Comparison of ENCODE assay signal across 8 cellular contexts in the genomic region with DNA sequence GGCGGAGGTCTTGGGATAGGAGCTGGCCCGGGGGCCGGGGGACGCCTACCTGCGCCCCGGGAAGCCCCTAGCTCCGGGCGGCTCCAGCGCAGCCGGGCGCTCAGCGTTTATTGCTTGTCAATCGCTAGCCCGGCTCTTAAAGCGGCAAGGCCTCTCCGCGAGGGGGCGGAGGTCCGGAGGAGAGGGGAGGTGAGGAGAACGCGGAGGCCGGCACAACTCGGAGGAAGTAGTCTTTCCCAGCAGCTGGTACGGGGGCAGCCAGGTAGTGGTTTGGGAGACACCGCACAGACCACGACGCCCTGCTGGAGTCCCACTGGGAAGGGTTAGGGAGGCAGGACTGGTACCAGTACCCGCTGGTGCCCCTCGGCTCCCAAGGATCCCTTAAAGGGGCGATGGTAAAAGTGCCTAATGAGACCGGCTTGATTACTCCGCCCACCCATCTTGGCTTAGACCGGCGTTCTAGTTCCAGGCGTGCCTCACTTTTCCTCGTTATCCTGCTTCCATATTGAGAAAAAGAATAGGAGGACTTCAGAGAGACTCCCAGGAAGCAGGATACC. TPM values are rescaled to one million over a fixed set of nuclear protein-coding genes. Genes with fewer than 3 reads are reported as not detected.
A peak's percentile ranks its signal among the peaks of the same experiment; 100 is the strongest.
DNase-seq lines count a peak whose midpoint lies in the region; ATAC-seq, FAIRE-seq and TF ChIP-seq lines count a peak whose summit lies in the region.

A gene with protein sequence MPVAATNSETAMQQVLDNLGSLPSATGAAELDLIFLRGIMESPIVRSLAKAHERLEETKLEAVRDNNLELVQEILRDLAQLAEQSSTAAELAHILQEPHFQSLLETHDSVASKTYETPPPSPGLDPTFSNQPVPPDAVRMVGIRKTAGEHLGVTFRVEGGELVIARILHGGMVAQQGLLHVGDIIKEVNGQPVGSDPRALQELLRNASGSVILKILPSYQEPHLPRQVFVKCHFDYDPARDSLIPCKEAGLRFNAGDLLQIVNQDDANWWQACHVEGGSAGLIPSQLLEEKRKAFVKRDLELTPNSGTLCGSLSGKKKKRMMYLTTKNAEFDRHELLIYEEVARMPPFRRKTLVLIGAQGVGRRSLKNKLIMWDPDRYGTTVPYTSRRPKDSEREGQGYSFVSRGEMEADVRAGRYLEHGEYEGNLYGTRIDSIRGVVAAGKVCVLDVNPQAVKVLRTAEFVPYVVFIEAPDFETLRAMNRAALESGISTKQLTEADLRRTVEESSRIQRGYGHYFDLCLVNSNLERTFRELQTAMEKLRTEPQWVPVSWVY (minus strand): TSS at position 112 of the 557 bp plus-strand sequence. CDS start 3,076 bp downstream, outside the sequence.

- POLR2A ChIA-PET in CD8-positive, alpha-beta memory T cell (lab: Charles Lee): no interaction called here
- POLR2A ChIA-PET in K562 (lab: Yijun Ruan, JAX): interaction anchor here (0.6 to 1.0 kb wide), 3 partner anchors 16 to 117 kb away, joined by 3 to 4 read pairs (median 3); no protein-coding TSS in a partner anchor

- peaks cover 14% of the 10 kb centered on the region for H3K27me3 ChIP-seq in CD8-positive, alpha-beta memory T cell (ENCODE audit: insufficient read depth, low read length, poor library complexity, severe bottlenecking)
- H3K27me3 ChIP-seq in K562 (ENCODE audit: control insufficient read depth in 2 of 2, insufficient read depth in 2 of 2, low read length in 2 of 2) (peaks cover 27 to 56% of the 10 kb centered on the region in 2 experiments), hepatocyte (peaks cover 46% of the 10 kb centered on the region), rectal smooth muscle tissue (ENCODE audit: control insufficient read depth, insufficient read depth, low read length) (peaks cover 8% of the 10 kb centered on the region)

- TF ChIP-seq POLR2A in K562 (conservative IDR thresholded peaks at IDR 0.05): no peak

- H3K27ac ChIP-seq in CD8-positive, alpha-beta memory T cell (ENCODE audit: low read depth, low read length): peak within 1 kb of the TSS; percentile 16
- H3K27ac ChIP-seq in K562 (ENCODE audit: extremely low read depth, low read depth, low read length) (no peak within 1 kb of the TSS), hepatocyte (peak within 1 kb of the TSS; percentile 92), rectal smooth muscle tissue (ENCODE audit: low read depth, low read length) (peak within 1 kb of the TSS; percentile 97)

- H3K27me3 Mint-ChIP-seq in CD8-positive, alpha-beta memory T cell: peaks cover 35 to 36% of the 10 kb centered on the region in 2 donors

- no peaks in the 10 kb centered on the region for H3K9me1 ChIP-seq in K562 (ENCODE audit: control insufficient read depth, insufficient read depth, low read length)

- H3K79me2 ChIP-seq in K562 (ENCODE audit: control insufficient read depth, insufficient read depth, low read length): no peaks in the 10 kb centered on the region
- H3K79me2 ChIP-seq in hepatocyte: no peaks in the 10 kb centered on the region

- intact Hi-C loops in K562 (cut with micrococcal nuclease): no loop called here

- H3K9me2 ChIP-seq in hepatocyte (replicated peaks; ENCODE audit: insufficient read depth): no peaks in the 10 kb centered on the region

- WGBS in K562 (ENCODE audit: insufficient coverage, low coverage, missing lambda C conversion rate): under 1% methylated on average over 26 of the region's 36 CpGs
- under 1% methylated on average over 32 of the region's 36 CpGs for WGBS in hepatocyte (ENCODE audit: low lambda C conversion rate, missing lambda C conversion rate)

- peaks cover 16 to 27% (median 17%) of the 10 kb centered on the region in 3 donors for H3K4me1 Mint-ChIP-seq in CD8-positive, alpha-beta memory T cell

- H3K9ac ChIP-seq in K562 (ENCODE audit: insufficient read depth in 1 of 2, low read depth in 2 of 2, low read length in 2 of 2): peak within 1 kb of the TSS in 1 of 2 experiments; percentile 68; a peak in 2 of 4 replicates
- peak within 1 kb of the TSS; percentile 57 for H3K9ac ChIP-seq in rectal smooth muscle tissue (ENCODE audit: low read length)

- peak within 1 kb of the TSS; percentile 74 for H3K4me2 ChIP-seq in K562 (ENCODE audit: insufficient read depth, low read length)
- H3K4me2 ChIP-seq in hepatocyte: peak within 1 kb of the TSS; percentile 98

- TF ChIP-seq EP300 in K562 (IDR thresholded peaks at IDR 0.05; ENCODE audit: low read length): no peak

- in situ Hi-C loops in K562 (cut with MboI): no loop called here

- CTCF ChIA-PET in CD8-positive, alpha-beta memory T cell (lab: Charles Lee): interaction anchor here (1.3 to 3.0 kb wide), 5 partner anchors 11 to 134 kb away, joined by 3 to 11 read pairs (median 7); no protein-coding TSS in a partner anchor
- CTCF ChIA-PET in K562 (lab: Yijun Ruan, JAX; ENCODE audit: low intra/inter-chr PET ratio): interaction anchor here (0.5 to 1.5 kb wide), 2 partner anchors 76 to 89 kb away, joined by 3 to 9 read pairs; no protein-coding TSS in a partner anchor

- peak; percentile 22 to 77 (median 46) for DNase-seq in CD8-positive, alpha-beta memory T cell
- DNase-seq in LHCN-M2 (ENCODE audit: low read depth) (peak; percentile 49), T-helper 9 cell (peak; percentile 50), K562 (ENCODE audit: extremely low read depth in 1 of 4, low spot score in 3 of 4) (peak; percentile 67 to 80 (median 77)), hepatocyte (ENCODE audit: low spot score) (peak; percentile 89), GF-D8 (lab: John Stamatoyannopoulos, UW) (no peak)

- H3K36me3 ChIP-seq in CD8-positive, alpha-beta memory T cell (ENCODE audit: insufficient read depth, low read length): no peaks in the 10 kb centered on the region
- no peaks in the 10 kb centered on the region for H3K36me3 ChIP-seq in K562 (ENCODE audit: control insufficient read depth, insufficient read depth, low read length)
- no peaks in the 10 kb centered on the region for H3K36me3 ChIP-seq in hepatocyte (replicated peaks; ENCODE audit: insufficient read depth, low read depth)
- no peaks in the 10 kb centered on the region for H3K36me3 ChIP-seq in rectal smooth muscle tissue (ENCODE audit: control insufficient read depth, insufficient read depth, low read length)

- H3K4me1 ChIP-seq in CD8-positive, alpha-beta memory T cell (ENCODE audit: insufficient read depth, low read length): peaks cover 21% of the 10 kb centered on the region
- H3K4me1 ChIP-seq in K562 (replicated peaks in 1 of 2; ENCODE audit: control insufficient read depth in 2 of 2, insufficient read depth in 2 of 2, low read length in 2 of 2) (peaks cover 0 to 23% of the 10 kb centered on the region in 2 experiments; a peak in 3 of 5 replicates), hepatocyte (ENCODE audit: insufficient read depth) (peaks cover 11% of the 10 kb centered on the region), rectal smooth muscle tissue (ENCODE audit: control insufficient read depth, insufficient read depth, low read length) (peaks cover 5% of the 10 kb centered on the region)

- H2AFZ ChIP-seq in K562 (ENCODE audit: low read depth, low read length) (peak within 1 kb of the TSS; percentile 88), hepatocyte (peak within 1 kb of the TSS; percentile 81)

- FAIRE-seq in K562 (lab: Jason Lieb, UNC): no peak

- peak within 1 kb of the TSS; percentile 82 to 93 (median 89) for H3K4me3 Mint-ChIP-seq in CD8-positive, alpha-beta memory T cell

- no peaks in the 10 kb centered on the region for H3K9me3 ChIP-seq in CD8-positive, alpha-beta memory T cell (ENCODE audit: low read length)
- H3K9me3 ChIP-seq in K562 (replicated peaks; ENCODE audit: control insufficient read depth, insufficient read depth, low read depth, low read length) (no peaks in the 10 kb centered on the region), hepatocyte (ENCODE audit: low read depth) (no peaks in the 10 kb centered on the region)

- 0 out of 6 replicates have a peak, but pooled peaks of 1 of the 3 experiments have one; percentile 4 for TF ChIP-seq CTCF in K562 (IDR thresholded peaks at IDR 0.05 in 2 of 3, conservative IDR thresholded peaks at IDR 0.05 in 1 of 3; ENCODE audit: insufficient read depth in 2 of 3, low read depth in 1 of 3, low read length in 3 of 3)
- TF ChIP-seq CTCF in hepatocyte (IDR thresholded peaks at IDR 0.05; ENCODE audit: poor library complexity): no peak

- H4K20me1 ChIP-seq in K562 (replicated peaks; ENCODE audit: control insufficient read depth, insufficient read depth, low read length): peaks cover 6% of the 10 kb centered on the region; the same call in 1 of the 2 replicates
- no peaks in the 10 kb centered on the region for H4K20me1 ChIP-seq in hepatocyte (ENCODE audit: insufficient read depth, poor library complexity, severe bottlenecking)

- H3K9me3 Mint-ChIP-seq in CD8-positive, alpha-beta memory T cell: no peaks in the 10 kb centered on the region

- TF ChIP-seq RAD21 in K562 (CRISPR knock-in tag; conservative IDR thresholded peaks at IDR 0.05 in 1 of 2, IDR thresholded peaks at IDR 0.05 in 1 of 2): no peak

- peak; percentile 84 for ATAC-seq in K562
- no peak for ATAC-seq in GM19023 (IDR thresholded peaks at IDR 0.05; ENCODE audit: unreplicated experiment)

- H3K4me3 ChIP-seq in CD8-positive, alpha-beta memory T cell (ENCODE audit: low read length): peak within 1 kb of the TSS; percentile 89
- peak within 1 kb of the TSS; percentile 8; the same call in 1 of the 2 replicates for H3K4me3 ChIP-seq in K562
- peak within 1 kb of the TSS; percentile 87 for H3K4me3 ChIP-seq in hepatocyte
- peak within 1 kb of the TSS; percentile 71 for H3K4me3 ChIP-seq in rectal smooth muscle tissue (ENCODE audit: low read length)

- peak within 1 kb of the TSS; percentile 8 to 97 (median 86) for H3K27ac Mint-ChIP-seq in CD8-positive, alpha-beta memory T cell

- H3K36me3 Mint-ChIP-seq in CD8-positive, alpha-beta memory T cell: no peaks in the 10 kb centered on the region

- BruUV-seq in K562 (replicated peaks; lab: Mats Ljungman, UMichigan): no TSS peak

RNA-seq across cellular contexts. Expression of the gene that starts here (rescaled TPM):
- total RNA-seq in CD8-positive, alpha-beta memory T cell: 1 to 10 TPM in 1 of 2 experiments, under 1 TPM in 1; 0.90 to 1.1 TPM
- polyA plus RNA-seq in CD8-positive, alpha-beta memory T cell: 1.2 TPM
- total RNA-seq in LHCN-M2 (2014; rRNA removed) (3.4 and 11.3 TPM in 2 replicates), K562 (2014; rRNA removed) (0.14 and 0.41 TPM in 2 replicates), K562 (2014; rRNA removed; fragmentation: Illumina TruSeq; extraction: Trizol) (0.35 and 0.44 TPM in 2 replicates), K562 (2015; rRNA removed; fragmentation: Illumina TruSeq; extraction: Trizol) (0.26 and 0.33 TPM in 2 replicates), K562 (2021) (0.45 and 0.53 TPM in 2 replicates), hepatocyte (1.3 and 4.1 TPM in 2 replicates)
- 4.3 TPM for polyA plus RNA-seq in LHCN-M2 (2012)
- total RNA-seq in K562 (2011; cell fraction: chromatin; rRNA removed; ENCODE audit: low replicate concordance): 0.30 and 1.5 TPM in 2 replicates
- 1.2 and 1.8 TPM in 2 replicates for total RNA-seq in K562 (2011; cell fraction: nucleolus; rRNA removed)
- 0.66 and 0.99 TPM in 2 replicates for total RNA-seq in K562 (2011; cell fraction: nucleoplasm; rRNA removed)
- polyA plus RNA-seq in K562 (2011; rRNA removed) (1.0 and 1.2 TPM in 2 replicates), K562 (2014; fragmentation: Illumina TruSeq; extraction: Trizol) (0.24 and 0.28 TPM in 2 replicates), K562 (2014; fragmentation: Nextera tagmentation; extraction: Ambion mirVana) (under 1 TPM; 0.04 TPM), K562 (2014; rRNA removed) (0.12 and 0.39 TPM in 2 replicates), hepatocyte (1.1 and 1.4 TPM in 2 replicates)
- polyA plus RNA-seq in K562 (2011; cell fraction: cytosol; rRNA removed): 1.3 and 1.5 TPM in 2 replicates
- polyA plus RNA-seq in K562 (2011; cell fraction: nucleus; rRNA removed): 1.4 and 1.6 TPM in 2 replicates
- polyA plus RNA-seq in K562 (2012): 0.19 and 0.34 TPM in 2 replicates
- polyA minus RNA-seq in K562 (2011; rRNA and poly(A)+ RNA removed): 0.99 and 1.5 TPM in 2 replicates
- 1.2 and 1.3 TPM in 2 replicates for polyA minus RNA-seq in K562 (2011; cell fraction: cytosol; rRNA and poly(A)+ RNA removed)
- polyA minus RNA-seq in K562 (2011; cell fraction: nucleus; rRNA and poly(A)+ RNA removed): 0.89 and 1.9 TPM in 2 replicates

Comparison
In these comparisons a context has a peak if more than half of its experiments do, and no peak if none do; other contexts are left out.
1. H3K4me3 ChIP-seq: peak in every context shown above with its lines; median percentile 89 in CD8-positive, alpha-beta memory T cell; 87 in hepatocyte; 71 in rectal smooth muscle tissue; 8 in K562.